In the genomic region with DNA sequence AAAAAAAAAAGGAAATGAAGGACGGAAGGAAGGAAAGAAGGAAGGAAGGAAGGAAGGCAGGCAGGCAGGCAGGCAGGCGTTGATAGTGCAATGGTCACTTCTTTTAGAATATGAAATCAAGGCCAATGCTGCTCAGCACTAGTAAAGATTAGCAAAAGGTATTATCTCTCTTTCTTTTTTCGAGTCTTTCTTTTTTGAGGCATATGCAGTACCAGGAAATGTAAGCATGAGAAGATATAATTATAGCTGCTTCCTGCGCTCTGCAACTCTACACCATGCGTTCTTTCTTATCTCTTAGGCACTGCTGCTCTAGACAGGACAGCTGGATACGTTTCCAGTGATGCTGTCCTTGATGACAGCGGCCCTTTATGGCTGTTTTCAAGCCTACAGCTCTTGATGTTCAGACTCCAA, we compare ENCODE assay signal across 1 cellular context.
TF ChIP-seq lines count a peak whose summit lies in the region.

No MANE protein-coding gene starts in this region.

TF ChIP-seq in K562, 482 proteins besides CTCF, POLR2A, EP300 and RAD21 (continued from another document and continues in another):
- TF ChIP-seq, protein P1, sequence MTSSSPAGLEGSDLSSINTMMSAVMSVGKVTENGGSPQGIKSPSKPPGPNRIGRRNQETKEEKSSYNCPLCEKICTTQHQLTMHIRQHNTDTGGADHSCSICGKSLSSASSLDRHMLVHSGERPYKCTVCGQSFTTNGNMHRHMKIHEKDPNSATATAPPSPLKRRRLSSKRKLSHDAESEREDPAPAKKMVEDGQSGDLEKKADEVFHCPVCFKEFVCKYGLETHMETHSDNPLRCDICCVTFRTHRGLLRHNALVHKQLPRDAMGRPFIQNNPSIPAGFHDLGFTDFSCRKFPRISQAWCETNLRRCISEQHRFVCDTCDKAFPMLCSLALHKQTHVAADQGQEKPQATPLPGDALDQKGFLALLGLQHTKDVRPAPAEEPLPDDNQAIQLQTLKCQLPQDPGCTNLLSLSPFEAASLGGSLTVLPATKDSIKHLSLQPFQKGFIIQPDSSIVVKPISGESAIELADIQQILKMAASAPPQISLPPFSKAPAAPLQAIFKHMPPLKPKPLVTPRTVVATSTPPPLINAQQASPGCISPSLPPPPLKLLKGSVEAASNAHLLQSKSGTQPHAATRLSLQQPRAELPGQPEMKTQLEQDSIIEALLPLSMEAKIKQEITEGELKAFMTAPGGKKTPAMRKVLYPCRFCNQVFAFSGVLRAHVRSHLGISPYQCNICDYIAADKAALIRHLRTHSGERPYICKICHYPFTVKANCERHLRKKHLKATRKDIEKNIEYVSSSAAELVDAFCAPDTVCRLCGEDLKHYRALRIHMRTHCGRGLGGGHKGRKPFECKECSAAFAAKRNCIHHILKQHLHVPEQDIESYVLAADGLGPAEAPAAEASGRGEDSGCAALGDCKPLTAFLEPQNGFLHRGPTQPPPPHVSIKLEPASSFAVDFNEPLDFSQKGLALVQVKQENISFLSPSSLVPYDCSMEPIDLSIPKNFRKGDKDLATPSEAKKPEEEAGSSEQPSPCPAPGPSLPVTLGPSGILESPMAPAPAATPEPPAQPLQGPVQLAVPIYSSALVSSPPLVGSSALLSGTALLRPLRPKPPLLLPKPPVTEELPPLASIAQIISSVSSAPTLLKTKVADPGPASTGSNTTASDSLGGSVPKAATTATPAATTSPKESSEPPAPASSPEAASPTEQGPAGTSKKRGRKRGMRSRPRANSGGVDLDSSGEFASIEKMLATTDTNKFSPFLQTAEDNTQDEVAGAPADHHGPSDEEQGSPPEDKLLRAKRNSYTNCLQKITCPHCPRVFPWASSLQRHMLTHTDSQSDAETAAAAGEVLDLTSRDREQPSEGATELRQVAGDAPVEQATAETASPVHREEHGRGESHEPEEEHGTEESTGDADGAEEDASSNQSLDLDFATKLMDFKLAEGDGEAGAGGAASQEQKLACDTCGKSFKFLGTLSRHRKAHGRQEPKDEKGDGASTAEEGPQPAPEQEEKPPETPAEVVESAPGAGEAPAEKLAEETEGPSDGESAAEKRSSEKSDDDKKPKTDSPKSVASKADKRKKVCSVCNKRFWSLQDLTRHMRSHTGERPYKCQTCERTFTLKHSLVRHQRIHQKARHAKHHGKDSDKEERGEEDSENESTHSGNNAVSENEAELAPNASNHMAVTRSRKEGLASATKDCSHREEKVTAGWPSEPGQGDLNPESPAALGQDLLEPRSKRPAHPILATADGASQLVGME (CRISPR knock-in tag; IDR thresholded peaks at IDR 0.05): no peak
- TF ChIP-seq TCF7L2 (IDR thresholded peaks at IDR 0.05; ENCODE audit: low read depth, low read length): no peak
- TF ChIP-seq CC2D1A (IDR thresholded peaks at IDR 0.05): peak; percentile 70; the same call in 1 of the 2 replicates
- TF ChIP-seq PHTF2 (CRISPR knock-in tag; IDR thresholded peaks at IDR 0.05): no peak
- peak; percentile 29 to 38; a peak in 1 of 4 replicates for TF ChIP-seq FOXK2 (conservative IDR thresholded peaks at IDR 0.05 in 1 of 2, IDR thresholded peaks at IDR 0.05 in 1 of 2; ENCODE audit: low read depth in 2 of 2)
- 0 out of 2 replicates have a peak, but pooled peaks have one; percentile 53 for TF ChIP-seq ZNF217 (CRISPR knock-in tag; IDR thresholded peaks at IDR 0.05)
- TF ChIP-seq HDAC2 (IDR thresholded peaks at IDR 0.05): peak; percentile 39; the same call in 1 of the 2 replicates
- peak; percentile 57 for TF ChIP-seq CREM (IDR thresholded peaks at IDR 0.05; ENCODE audit: low read depth)
- TF ChIP-seq GABPA (tag; conservative IDR thresholded peaks at IDR 0.05; ENCODE audit: low read depth): peak; percentile 27; the same call in 1 of the 2 replicates
- peak; percentile 90 for TF ChIP-seq TCF3 (CRISPR knock-in tag; IDR thresholded peaks at IDR 0.05)
- TF ChIP-seq, protein P2, sequence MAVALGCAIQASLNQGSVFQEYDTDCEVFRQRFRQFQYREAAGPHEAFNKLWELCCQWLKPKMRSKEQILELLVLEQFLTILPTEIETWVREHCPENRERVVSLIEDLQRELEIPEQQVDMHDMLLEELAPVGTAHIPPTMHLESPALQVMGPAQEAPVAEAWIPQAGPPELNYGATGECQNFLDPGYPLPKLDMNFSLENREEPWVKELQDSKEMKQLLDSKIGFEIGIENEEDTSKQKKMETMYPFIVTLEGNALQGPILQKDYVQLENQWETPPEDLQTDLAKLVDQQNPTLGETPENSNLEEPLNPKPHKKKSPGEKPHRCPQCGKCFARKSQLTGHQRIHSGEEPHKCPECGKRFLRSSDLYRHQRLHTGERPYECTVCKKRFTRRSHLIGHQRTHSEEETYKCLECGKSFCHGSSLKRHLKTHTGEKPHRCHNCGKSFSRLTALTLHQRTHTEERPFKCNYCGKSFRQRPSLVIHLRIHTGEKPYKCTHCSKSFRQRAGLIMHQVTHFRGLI (CRISPR knock-in tag; IDR thresholded peaks at IDR 0.05): no peak
- 0 out of 2 replicates have a peak, but pooled peaks have one; percentile 22 for TF ChIP-seq CREB1 (IDR thresholded peaks at IDR 0.05)
- TF ChIP-seq CREB1 (CRISPR knock-in tag; IDR thresholded peaks at IDR 0.05): no peak
- no peak for TF ChIP-seq MYBL2 (IDR thresholded peaks at IDR 0.05; ENCODE audit: low read depth)
- TF ChIP-seq MYBL2 (CRISPR knock-in tag; IDR thresholded peaks at IDR 0.05; ENCODE audit: borderline replicate concordance): no peak
- TF ChIP-seq, protein P3, sequence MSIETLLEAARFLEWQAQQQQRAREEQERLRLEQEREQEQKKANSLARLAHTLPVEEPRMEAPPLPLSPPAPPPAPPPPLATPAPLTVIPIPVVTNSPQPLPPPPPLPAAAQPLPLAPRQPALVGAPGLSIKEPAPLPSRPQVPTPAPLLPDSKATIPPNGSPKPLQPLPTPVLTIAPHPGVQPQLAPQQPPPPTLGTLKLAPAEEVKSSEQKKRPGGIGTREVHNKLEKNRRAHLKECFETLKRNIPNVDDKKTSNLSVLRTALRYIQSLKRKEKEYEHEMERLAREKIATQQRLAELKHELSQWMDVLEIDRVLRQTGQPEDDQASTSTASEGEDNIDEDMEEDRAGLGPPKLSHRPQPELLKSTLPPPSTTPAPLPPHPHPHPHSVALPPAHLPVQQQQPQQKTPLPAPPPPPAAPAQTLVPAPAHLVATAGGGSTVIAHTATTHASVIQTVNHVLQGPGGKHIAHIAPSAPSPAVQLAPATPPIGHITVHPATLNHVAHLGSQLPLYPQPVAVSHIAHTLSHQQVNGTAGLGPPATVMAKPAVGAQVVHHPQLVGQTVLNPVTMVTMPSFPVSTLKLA (conservative IDR thresholded peaks at IDR 0.05): peak; percentile 46 to 64; a peak in 2 of 4 replicates
- TF ChIP-seq, protein P4, sequence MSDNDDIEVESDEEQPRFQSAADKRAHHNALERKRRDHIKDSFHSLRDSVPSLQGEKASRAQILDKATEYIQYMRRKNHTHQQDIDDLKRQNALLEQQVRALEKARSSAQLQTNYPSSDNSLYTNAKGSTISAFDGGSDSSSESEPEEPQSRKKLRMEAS (CRISPR knock-in tag; IDR thresholded peaks at IDR 0.05): peak; percentile 27; the same call in 1 of the 2 replicates
- TF ChIP-seq, protein P5, sequence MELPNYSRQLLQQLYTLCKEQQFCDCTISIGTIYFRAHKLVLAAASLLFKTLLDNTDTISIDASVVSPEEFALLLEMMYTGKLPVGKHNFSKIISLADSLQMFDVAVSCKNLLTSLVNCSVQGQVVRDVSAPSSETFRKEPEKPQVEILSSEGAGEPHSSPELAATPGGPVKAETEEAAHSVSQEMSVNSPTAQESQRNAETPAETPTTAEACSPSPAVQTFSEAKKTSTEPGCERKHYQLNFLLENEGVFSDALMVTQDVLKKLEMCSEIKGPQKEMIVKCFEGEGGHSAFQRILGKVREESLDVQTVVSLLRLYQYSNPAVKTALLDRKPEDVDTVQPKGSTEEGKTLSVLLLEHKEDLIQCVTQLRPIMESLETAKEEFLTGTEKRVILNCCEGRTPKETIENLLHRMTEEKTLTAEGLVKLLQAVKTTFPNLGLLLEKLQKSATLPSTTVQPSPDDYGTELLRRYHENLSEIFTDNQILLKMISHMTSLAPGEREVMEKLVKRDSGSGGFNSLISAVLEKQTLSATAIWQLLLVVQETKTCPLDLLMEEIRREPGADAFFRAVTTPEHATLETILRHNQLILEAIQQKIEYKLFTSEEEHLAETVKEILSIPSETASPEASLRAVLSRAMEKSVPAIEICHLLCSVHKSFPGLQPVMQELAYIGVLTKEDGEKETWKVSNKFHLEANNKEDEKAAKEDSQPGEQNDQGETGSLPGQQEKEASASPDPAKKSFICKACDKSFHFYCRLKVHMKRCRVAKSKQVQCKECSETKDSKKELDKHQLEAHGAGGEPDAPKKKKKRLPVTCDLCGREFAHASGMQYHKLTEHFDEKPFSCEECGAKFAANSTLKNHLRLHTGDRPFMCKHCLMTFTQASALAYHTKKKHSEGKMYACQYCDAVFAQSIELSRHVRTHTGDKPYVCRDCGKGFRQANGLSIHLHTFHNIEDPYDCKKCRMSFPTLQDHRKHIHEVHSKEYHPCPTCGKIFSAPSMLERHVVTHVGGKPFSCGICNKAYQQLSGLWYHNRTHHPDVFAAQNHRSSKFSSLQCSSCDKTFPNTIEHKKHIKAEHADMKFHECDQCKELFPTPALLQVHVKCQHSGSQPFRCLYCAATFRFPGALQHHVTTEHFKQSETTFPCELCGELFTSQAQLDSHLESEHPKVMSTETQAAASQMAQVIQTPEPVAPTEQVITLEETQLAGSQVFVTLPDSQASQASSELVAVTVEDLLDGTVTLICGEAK (IDR thresholded peaks at IDR 0.05): 0 out of 2 replicates have a peak, but pooled peaks have one; percentile 38
- TF ChIP-seq, protein P5 (CRISPR knock-in tag; IDR thresholded peaks at IDR 0.05): no peak
- TF ChIP-seq LEF1 (IDR thresholded peaks at IDR 0.05): peak; percentile 59; the same call in 1 of the 2 replicates
- TF ChIP-seq ETV1 (tag; conservative IDR thresholded peaks at IDR 0.05; ENCODE audit: low read depth): peak; percentile 77
- TF ChIP-seq, protein P6, sequence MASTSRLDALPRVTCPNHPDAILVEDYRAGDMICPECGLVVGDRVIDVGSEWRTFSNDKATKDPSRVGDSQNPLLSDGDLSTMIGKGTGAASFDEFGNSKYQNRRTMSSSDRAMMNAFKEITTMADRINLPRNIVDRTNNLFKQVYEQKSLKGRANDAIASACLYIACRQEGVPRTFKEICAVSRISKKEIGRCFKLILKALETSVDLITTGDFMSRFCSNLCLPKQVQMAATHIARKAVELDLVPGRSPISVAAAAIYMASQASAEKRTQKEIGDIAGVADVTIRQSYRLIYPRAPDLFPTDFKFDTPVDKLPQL (IDR thresholded peaks at IDR 0.05; ENCODE audit: extremely low read depth, insufficient read length): no peak
- peak; percentile 15; the same call in 1 of the 2 replicates for TF ChIP-seq NFIC (IDR thresholded peaks at IDR 0.05)
- TF ChIP-seq ZNF263 (CRISPR knock-in tag; IDR thresholded peaks at IDR 0.05; ENCODE audit: borderline replicate concordance): no peak
- TF ChIP-seq, protein P7, sequence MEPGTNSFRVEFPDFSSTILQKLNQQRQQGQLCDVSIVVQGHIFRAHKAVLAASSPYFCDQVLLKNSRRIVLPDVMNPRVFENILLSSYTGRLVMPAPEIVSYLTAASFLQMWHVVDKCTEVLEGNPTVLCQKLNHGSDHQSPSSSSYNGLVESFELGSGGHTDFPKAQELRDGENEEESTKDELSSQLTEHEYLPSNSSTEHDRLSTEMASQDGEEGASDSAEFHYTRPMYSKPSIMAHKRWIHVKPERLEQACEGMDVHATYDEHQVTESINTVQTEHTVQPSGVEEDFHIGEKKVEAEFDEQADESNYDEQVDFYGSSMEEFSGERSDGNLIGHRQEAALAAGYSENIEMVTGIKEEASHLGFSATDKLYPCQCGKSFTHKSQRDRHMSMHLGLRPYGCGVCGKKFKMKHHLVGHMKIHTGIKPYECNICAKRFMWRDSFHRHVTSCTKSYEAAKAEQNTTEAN (CRISPR knock-in tag; IDR thresholded peaks at IDR 0.05): no peak
- TF ChIP-seq MTA2 (IDR thresholded peaks at IDR 0.05; ENCODE audit: low read depth): peak; percentile 44; the same call in 1 of the 2 replicates
- TF ChIP-seq CTBP1 (IDR thresholded peaks at IDR 0.05; ENCODE audit: borderline replicate concordance): peak; percentile 80; the same call in 1 of the 2 replicates
- TF ChIP-seq, protein P8, sequence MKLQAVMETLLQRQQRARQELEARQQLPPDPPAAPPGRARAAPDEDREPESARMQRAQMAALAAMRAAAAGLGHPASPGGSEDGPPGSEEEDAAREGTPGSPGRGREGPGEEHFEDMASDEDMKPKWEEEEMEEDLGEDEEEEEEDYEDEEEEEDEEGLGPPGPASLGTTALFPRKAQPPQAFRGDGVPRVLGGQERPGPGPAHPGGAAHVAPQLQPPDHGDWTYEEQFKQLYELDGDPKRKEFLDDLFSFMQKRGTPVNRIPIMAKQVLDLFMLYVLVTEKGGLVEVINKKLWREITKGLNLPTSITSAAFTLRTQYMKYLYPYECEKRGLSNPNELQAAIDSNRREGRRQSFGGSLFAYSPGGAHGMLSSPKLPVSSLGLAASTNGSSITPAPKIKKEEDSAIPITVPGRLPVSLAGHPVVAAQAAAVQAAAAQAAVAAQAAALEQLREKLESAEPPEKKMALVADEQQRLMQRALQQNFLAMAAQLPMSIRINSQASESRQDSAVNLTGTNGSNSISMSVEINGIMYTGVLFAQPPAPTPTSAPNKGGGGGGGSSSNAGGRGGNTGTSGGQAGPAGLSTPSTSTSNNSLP (IDR thresholded peaks at IDR 0.05; ENCODE audit: borderline replicate concordance, low read depth, low read length): 0 out of 2 replicates have a peak, but pooled peaks have one; percentile 8
- TF ChIP-seq SREBF2 (CRISPR knock-in tag; IDR thresholded peaks at IDR 0.05): no peak
- TF ChIP-seq SMAD4 (CRISPR knock-in tag; conservative IDR thresholded peaks at IDR 0.05): peak; percentile 65
- no peak for TF ChIP-seq RBFOX2 (IDR thresholded peaks at IDR 0.05; ENCODE audit: low read depth, low read length)
- peak; percentile 92 for TF ChIP-seq CBFA2T3 (IDR thresholded peaks at IDR 0.05)
- 0 out of 2 replicates have a peak, but pooled peaks have one; percentile 24 for TF ChIP-seq MBD2 (IDR thresholded peaks at IDR 0.05; ENCODE audit: borderline replicate concordance, low read depth)
- TF ChIP-seq PTRF (tag; IDR thresholded peaks at IDR 0.05): no peak
- TF ChIP-seq RBM15 (IDR thresholded peaks at IDR 0.05; ENCODE audit: insufficient read depth, low read length): no peak
